ENCODE assay signal across 20 cellular contexts in genomic region chrX:136802515-136802914, GRCh38. TPM values are rescaled to one million over a fixed set of nuclear protein-coding genes. Genes with fewer than 3 reads are reported as not detected.
DNase-seq lines count a peak whose midpoint lies in the region; ATAC-seq, FAIRE-seq and TF ChIP-seq lines count a peak whose summit lies in the region.
"Had no signal": no experiment of that assay in that cellular context is flagged by ENCODE, and none has a peak within 500 bp of the region (broad histone marks: within the 10 kb centered on the region; RNA-seq: fewer than 3 reads in every experiment).

No MANE protein-coding gene starts in this region.

- no peak overlapping the region for H3K4me3 Mint-ChIP-seq in astrocyte (ENCODE audit: unreplicated experiment)
- H3K4me3 Mint-ChIP-seq: B cell; CD4-positive, CD25-positive, alpha-beta regulatory T cell; CD8-positive, alpha-beta T cell; H9 had no signal

- intact Hi-C loops in IMR-90 (cut with micrococcal nuclease), result no loop called here

- no peaks in the 10 kb centered on the region for H3K79me2 ChIP-seq in astrocyte (ENCODE audit: insufficient read depth, low read length)

- TF ChIP-seq EP300 in A549 (IDR thresholded peaks at IDR 0.05), result no peak

- no peak overlapping the region for H3K23ac ChIP-seq in IMR-90 (ENCODE audit: low read depth, low read length)

- WGBS in A549 (ENCODE audit: missing lambda C conversion rate), result 50% methylated on average over 2 of the region's 2 CpGs
- WGBS in IMR-90 (ENCODE audit: extremely low coverage in 2 of 2, insufficient read length in 1 of 2), 2 experiments, result no CpG with 5 or more reads among the region's 2 CpGs

- dilution Hi-C loops in IMR-90 (cut with HindIII; ENCODE audit: low sequenced_read_pairs, unreplicated experiment), result no loop called here

- POLR2A ChIA-PET in A549 (lab: Yijun Ruan, JAX) (no interaction called here), IMR-90 (lab: Charles Lee; ENCODE audit: unreplicated experiment) (no interaction called here)

- no peaks in the 10 kb centered on the region for H3K4me1 Mint-ChIP-seq in astrocyte (ENCODE audit: low read depth, unreplicated experiment)

- H2BK20ac ChIP-seq in IMR-90 (ENCODE audit: low read depth, low read length), result no peak overlapping the region

- H3K4me1 ChIP-seq in A549, result no peaks in the 10 kb centered on the region
- H3K4me1 ChIP-seq in IMR-90 (ENCODE audit: control insufficient read depth, insufficient read depth, low read length), result no peaks in the 10 kb centered on the region
- no peaks in the 10 kb centered on the region for H3K4me1 ChIP-seq in astrocyte (ENCODE audit: insufficient read depth, low read length)
- H3K4me1 ChIP-seq: BLaER1, Caco-2 had no signal

- H3K4me2 ChIP-seq in A549, result no peak overlapping the region
- H3K4me2 ChIP-seq in IMR-90 (ENCODE audit: low read depth, low read length), result no peak overlapping the region
- H3K4me2 ChIP-seq in astrocyte (ENCODE audit: low read length), result no peak overlapping the region
- H3K4me2 ChIP-seq: BLaER1 had no signal

- ATAC-seq in A549 (no peak), IMR-90 (ENCODE audit: low read depth) (no peak)
- ATAC-seq: CD8-positive, alpha-beta T cell; GM12878; HCT116 had no signal

- H4K20me1 ChIP-seq in IMR-90 (ENCODE audit: insufficient read depth, low read length) (no peaks in the 10 kb centered on the region), astrocyte (ENCODE audit: insufficient read depth, low read length) (no peaks in the 10 kb centered on the region)
- H4K20me1 ChIP-seq: BLaER1 had no signal

- no peak overlapping the region for H3K27ac Mint-ChIP-seq in astrocyte (ENCODE audit: unreplicated experiment)
- H3K27ac Mint-ChIP-seq: B cell; CD4-positive, CD25-positive, alpha-beta regulatory T cell; CD8-positive, alpha-beta T cell; H9 had no signal

- H3K9me1 ChIP-seq in IMR-90 (ENCODE audit: insufficient read depth, low read length), result no peaks in the 10 kb centered on the region

- H2AFZ ChIP-seq in IMR-90 (replicated peaks; ENCODE audit: low read length, poor library complexity) (no peak overlapping the region), astrocyte (ENCODE audit: low read depth, low read length) (no peak overlapping the region)
- H2AFZ ChIP-seq: GM23248 had no signal

- FAIRE-seq in A549 (lab: Jason Lieb, UNC) (peak; percentile 97), astrocyte (lab: Jason Lieb, UNC) (peak; percentile 89)
- FAIRE-seq: GM12878, GM19239 had no signal

- H3K9ac ChIP-seq in IMR-90 (ENCODE audit: low read depth, low read length) (no peak overlapping the region), astrocyte (ENCODE audit: low read length) (no peak overlapping the region)
- H3K9ac ChIP-seq: BLaER1, GM23248 had no signal

- CTCF ChIA-PET in A549 (lab: Yijun Ruan, JAX) (no interaction called here), IMR-90 (lab: Yijun Ruan, JAX) (no interaction called here)

- BruUV-seq in IMR-90 (replicated peaks; lab: Mats Ljungman, UMichigan), result no TSS peak

- H3K27ac ChIP-seq in A549 (no peak overlapping the region), IMR-90 (ENCODE audit: insufficient read depth, low read length) (no peak overlapping the region), astrocyte (ENCODE audit: low read depth, low read length) (no peak overlapping the region)
- H3K27ac ChIP-seq: BLaER1, C4-2B, GM23248 had no signal

- H2BK120ac ChIP-seq in IMR-90 (ENCODE audit: low read depth, low read length), result no peak overlapping the region

- H3K18ac ChIP-seq in IMR-90 (ENCODE audit: low read depth, low read length), result no peak overlapping the region

- no peak overlapping the region for H3K56ac ChIP-seq in IMR-90 (ENCODE audit: extremely low read depth, insufficient read depth, low read length)

- no peak for DNase-seq in A549 (ENCODE audit: low read depth in 1 of 2, low spot score in 1 of 2)
- no peak for DNase-seq in IMR-90
- DNase-seq in astrocyte (ENCODE audit: low read depth), result no peak
- no peak for DNase-seq in NCI-H748 treated with DMSO at 0.1 percent for 48 hours (lab: John Stamatoyannopoulos, UW)
- no peak for DNase-seq in stimulated activated CD4-positive, alpha-beta T cell treated with anti-CD3 and anti-CD28 coated beads, Interleukin-15, amount 100 ng/mL, for 24 hours
- no peak for DNase-seq in nucleus accumbens (lab: John Stamatoyannopoulos, UW)
- DNase-seq: Caco-2; CD4-positive, CD25-positive, alpha-beta regulatory T cell; CD8-positive, alpha-beta T cell; DMS153; DND-41; GDM1; GM23248; H9 had no signal

- H3K27me3 ChIP-seq in IMR-90 (ENCODE audit: control insufficient read depth, insufficient read depth, low read length) (no peaks in the 10 kb centered on the region), astrocyte (ENCODE audit: insufficient read depth, low read length) (no peaks in the 10 kb centered on the region)

- no peak overlapping the region for H4K91ac ChIP-seq in IMR-90 (ENCODE audit: insufficient read depth, low read depth, low read length)

- no peak overlapping the region for H2AK9ac ChIP-seq in IMR-90 (replicated peaks; ENCODE audit: low read depth, low read length, poor library complexity)

- TF ChIP-seq RAD21 in A549 (conservative IDR thresholded peaks at IDR 0.05 in 1 of 2, IDR thresholded peaks at IDR 0.05 in 1 of 2), result no peak
- no peak for TF ChIP-seq RAD21 in IMR-90 (IDR thresholded peaks at IDR 0.05; ENCODE audit: low read length)

- in situ Hi-C loops in IMR-90 (cut with MboI; ENCODE audit: low sequenced_read_pairs), result no loop called here

- no peak overlapping the region for H4K5ac ChIP-seq in IMR-90 (ENCODE audit: low read depth, low read length)

- no peak overlapping the region for H3K4me3 ChIP-seq in A549
- H3K4me3 ChIP-seq in IMR-90 (ENCODE audit: insufficient read depth, low read depth, low read length), result no peak overlapping the region
- no peak overlapping the region for H3K4me3 ChIP-seq in astrocyte (ENCODE audit: insufficient read depth, low read depth, low read length)
- H3K4me3 ChIP-seq: BLaER1, GM12878, GM23248 had no signal

- H3K9me3 Mint-ChIP-seq in astrocyte (ENCODE audit: unreplicated experiment), result no peaks in the 10 kb centered on the region
- H3K9me3 Mint-ChIP-seq: CD8-positive, alpha-beta T cell had no signal

- H2BK15ac ChIP-seq in IMR-90 (ENCODE audit: low read depth, low read length), result no peak overlapping the region

- no peak for TF ChIP-seq CTCF in A549 (IDR thresholded peaks at IDR 0.05)
- TF ChIP-seq CTCF in IMR-90 (conservative IDR thresholded peaks at IDR 0.05; ENCODE audit: low read depth, low read length), result no peak
- no peak for TF ChIP-seq CTCF in astrocyte (IDR thresholded peaks at IDR 0.05; ENCODE audit: insufficient read depth, low read depth, low read length)

- H3K9me3 ChIP-seq in A549 (no peaks in the 10 kb centered on the region), IMR-90 (ENCODE audit: control insufficient read depth, insufficient read depth, low read length) (no peaks in the 10 kb centered on the region), astrocyte (ENCODE audit: insufficient read depth, low read depth, low read length) (no peaks in the 10 kb centered on the region)
- H3K9me3 ChIP-seq: BLaER1, Caco-2 had no signal

- H4K8ac ChIP-seq in IMR-90 (ENCODE audit: low read depth in 2 of 2, low read length in 2 of 2), result no peak overlapping the region

- no peak overlapping the region for H2AK5ac ChIP-seq in IMR-90 (ENCODE audit: low read depth, low read length)

- peaks cover 1% of the 10 kb centered on the region for H3K36me3 Mint-ChIP-seq in astrocyte (ENCODE audit: low read depth, unreplicated experiment)
- H3K36me3 Mint-ChIP-seq: CD4-positive, CD25-positive, alpha-beta regulatory T cell; CD8-positive, alpha-beta T cell had no signal

- H3K14ac ChIP-seq in IMR-90 (replicated peaks; ENCODE audit: low read depth, low read length), result no peak overlapping the region

- H3K27me3 Mint-ChIP-seq in astrocyte (ENCODE audit: low read depth, unreplicated experiment), result no peaks in the 10 kb centered on the region
- H3K27me3 Mint-ChIP-seq: B cell; CD4-positive, CD25-positive, alpha-beta regulatory T cell had no signal

- H3K36me3 ChIP-seq in IMR-90 (ENCODE audit: control insufficient read depth, insufficient read depth, low read length) (no peaks in the 10 kb centered on the region), astrocyte (ENCODE audit: insufficient read depth, low read length) (no peaks in the 10 kb centered on the region)
- H3K36me3 ChIP-seq: BLaER1 had no signal

- no peak overlapping the region for H2BK5ac ChIP-seq in IMR-90 (ENCODE audit: low read depth, low read length, poor library complexity, severe bottlenecking)

- H3K4ac ChIP-seq in IMR-90 (ENCODE audit: low read depth, low read length), result no peak overlapping the region

- no peaks in the 10 kb centered on the region for H3K79me1 ChIP-seq in IMR-90 (ENCODE audit: low read depth in 1 of 2, low read length in 2 of 2)

- TF ChIP-seq POLR2A in A549 (IDR thresholded peaks at IDR 0.05; ENCODE audit: low read length) (no peak), IMR-90 (IDR thresholded peaks at IDR 0.05; ENCODE audit: low read depth, low read length) (no peak)

TF ChIP-seq in A549, 52 proteins besides CTCF, POLR2A, EP300 and RAD21 (continues in another document):
- TF ChIP-seq FOSL2 (IDR thresholded peaks at IDR 0.05), result no peak
- no peak for TF ChIP-seq FOSL2 (CRISPR knock-in tag; IDR thresholded peaks at IDR 0.05)
- no peak for TF ChIP-seq GATA3 (IDR thresholded peaks at IDR 0.05; ENCODE audit: borderline replicate concordance)
- no peak for TF ChIP-seq HOXA7 (CRISPR knock-in tag; IDR thresholded peaks at IDR 0.05)
- TF ChIP-seq NR3C1 (IDR thresholded peaks at IDR 0.05), result no peak
- no peak for TF ChIP-seq CHD4 (IDR thresholded peaks at IDR 0.05; ENCODE audit: borderline replicate concordance)
- no peak for TF ChIP-seq BHLHE40 (IDR thresholded peaks at IDR 0.05; ENCODE audit: low read depth, low read length)

TF ChIP-seq in IMR-90, 13 proteins besides CTCF, POLR2A, EP300 and RAD21:
- TF ChIP-seq CEBPB (IDR thresholded peaks at IDR 0.05; ENCODE audit: low read depth, low read length) (peak; percentile 66), BHLHE40 (IDR thresholded peaks at IDR 0.05; ENCODE audit: low read depth, low read length) (no peak)

RNA-seq across cellular contexts. Expression of gene ARHGEF6, which starts 21.8 kb away (rescaled TPM):
- polyA plus RNA-seq in A549 (2011; rRNA removed), result 0.30 and 0.34 TPM in 2 replicates
- 0.05 and 0.07 TPM in 2 replicates for polyA plus RNA-seq in A549 (2012; cell fraction: cytosol; rRNA removed)
- polyA plus RNA-seq in A549 (2012; cell fraction: nucleus; rRNA removed), result 0.02 and 0.05 TPM in 2 replicates
- 0.10 to 0.22 TPM (median 0.21 TPM) in 3 replicates for polyA plus RNA-seq in A549 (2017; fragmentation: RNase III; extraction: RNeasy Plus Mini Kit Qiagen cat#74134 plus additional on column Dnase treatment)
- polyA minus RNA-seq in A549 (2011; rRNA and poly(A)+ RNA removed), result 0.12 and 0.15 TPM in 2 replicates
- 2.7 and 3.1 TPM in 2 replicates for total RNA-seq in IMR-90 (2012; rRNA removed)
- polyA plus RNA-seq in IMR-90 (2012; rRNA removed), result 1.5 and 2.1 TPM in 2 replicates
- polyA plus RNA-seq in IMR-90 (2012; cell fraction: cytosol; rRNA removed), result 0.66 and 0.74 TPM in 2 replicates
- 0.55 and 3.5 TPM in 2 replicates for polyA plus RNA-seq in IMR-90 (2012; cell fraction: nucleus; rRNA removed; ENCODE audit: low replicate concordance)
- total RNA-seq in astrocyte, result 4.7 and 6.1 TPM in 2 replicates
- total RNA-seq: Caco-2 had no signal
